17 cellular contexts compared by ENCODE assay signal in the genomic region with DNA sequence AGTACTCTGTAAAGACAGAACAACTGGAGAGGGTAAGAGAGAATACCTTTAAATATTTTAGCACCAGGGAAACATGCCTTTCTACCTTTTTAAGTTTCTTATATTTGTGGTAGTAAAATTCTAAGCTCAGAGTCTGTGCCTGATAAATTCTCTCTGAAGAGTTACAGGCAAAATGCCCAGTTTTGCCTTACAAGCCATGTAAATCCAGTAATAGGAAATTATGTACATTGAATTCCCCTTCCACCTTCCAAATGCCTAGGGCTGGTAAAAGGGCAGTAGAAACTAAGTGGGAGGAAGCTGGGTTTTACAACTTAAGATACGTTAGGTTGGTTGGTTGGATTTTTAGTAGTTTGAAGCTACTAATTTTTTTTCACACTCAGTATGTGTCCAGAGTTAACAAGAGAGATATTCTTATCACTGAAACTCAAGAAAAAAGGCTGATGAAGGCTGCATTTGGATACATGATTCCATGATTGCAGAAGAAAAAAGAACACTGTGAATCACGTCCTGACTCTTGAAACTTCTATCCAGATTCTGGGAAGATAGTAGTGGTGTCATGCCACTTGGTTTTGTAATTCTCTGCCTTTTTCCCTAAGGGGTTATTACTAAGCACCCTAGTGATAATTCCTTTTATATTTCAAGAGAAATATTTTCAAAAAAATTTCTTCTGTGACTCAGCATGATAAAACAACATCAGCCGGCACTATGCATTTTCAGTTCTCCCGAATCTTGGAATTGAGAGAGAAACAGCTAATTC. TPM values are rescaled to one million over a fixed set of nuclear protein-coding genes. Genes with fewer than 3 reads are reported as not detected.
DNase-seq lines count a peak whose midpoint lies in the region; ATAC-seq and TF ChIP-seq lines count a peak whose summit lies in the region.
"Had no signal": no experiment of that assay in that cellular context is flagged by ENCODE, and none has a peak within 500 bp of the region (broad histone marks: within the 10 kb centered on the region; RNA-seq: fewer than 3 reads in every experiment).

No MANE protein-coding gene starts in this region.

- BruUV-seq in A673 (replicated peaks; lab: Mats Ljungman, UMichigan): no TSS peak

- H3K4me1 ChIP-seq in A673 (ENCODE audit: insufficient read depth, low read length, poor library complexity, severe bottlenecking) (peaks cover 22% of the 10 kb centered on the region), foreskin keratinocyte (peaks cover 34% of the 10 kb centered on the region), upper lobe of right lung (no peaks in the 10 kb centered on the region)
- H3K4me1 ChIP-seq: BLaER1, pancreas had no signal

- TF ChIP-seq CTCF in A673 (conservative IDR thresholded peaks at IDR 0.05; ENCODE audit: low read depth, low read length) (no peak), foreskin keratinocyte (conservative IDR thresholded peaks at IDR 0.05) (no peak), upper lobe of right lung (IDR thresholded peaks at IDR 0.05) (no peak)

- POLR2A ChIA-PET in A673 (lab: Charles Lee; ENCODE audit: low non-redundant PET): no interaction called here

- CTCF ChIA-PET in A673 (lab: Charles Lee): no interaction called here

- H3K36me3 ChIP-seq in A673 (ENCODE audit: insufficient read depth, low read length, poor library complexity, severe bottlenecking) (peaks cover 7% of the 10 kb centered on the region), upper lobe of right lung (no peaks in the 10 kb centered on the region)
- H3K36me3 ChIP-seq: BLaER1, cardiac muscle cell, pancreas had no signal

- H3K4me3 ChIP-seq in A673 (ENCODE audit: low read depth, low read length, poor library complexity, severe bottlenecking) (no peak overlapping the region), upper lobe of right lung (no peak overlapping the region)
- H3K4me3 ChIP-seq: BLaER1, cardiac muscle cell, pancreas had no signal

- H3K27me3 ChIP-seq in A673 (replicated peaks; ENCODE audit: insufficient read depth, low read depth, low read length, poor library complexity) (no peaks in the 10 kb centered on the region), foreskin keratinocyte (no peaks in the 10 kb centered on the region), upper lobe of right lung (no peaks in the 10 kb centered on the region)
- H3K27me3 ChIP-seq: BLaER1, cardiac muscle cell, pancreas had no signal

- peaks cover 17% of the 10 kb centered on the region for H3K9me3 ChIP-seq in A673 (ENCODE audit: low read depth, low read length, poor library complexity, severe bottlenecking)
- no peaks in the 10 kb centered on the region for H3K9me3 ChIP-seq in upper lobe of right lung
- H3K9me3 ChIP-seq: BLaER1, pancreas had no signal

- DNase-seq in A673 (ENCODE audit: low spot score) (peak; percentile 53), HCEC 1CT (peak; percentile 84), amniotic stem cell (lab: John Stamatoyannopoulos, UW) (peak; percentile 60), foreskin keratinocyte (peak; percentile 79 to 94), NCI-H146 (lab: John Stamatoyannopoulos, UW) (no peak), upper lobe of right lung (no peak), GDM1 (lab: John Stamatoyannopoulos, UW) (no peak)
- no peak for DNase-seq in NK-92 treated with Interleukin-12 subunit alpha and Interleukin-12 subunit beta, amount 100 ng/mL, for 24 hours (lab: John Stamatoyannopoulos, UW)
- DNase-seq: activated CD4-positive, alpha-beta T cell treated with anti-CD3 and anti-CD28 coated beads for 4 hours; activated T-cell treated with anti-CD3 and anti-CD28 coated beads, Interleukin-2, amount 50 U/mL, for 72 hours; NCI-H2029; pancreas; stimulated activated CD4-positive, alpha-beta T cell treated with anti-CD3 and anti-CD28 coated beads, Interleukin-1b, Interleukin-23, amount 100 ng/mL, for 48 hours had no signal

- intact Hi-C loops in A673 (cut with micrococcal nuclease; ENCODE audit: unreplicated experiment): no loop called here
- intact Hi-C loops in upper lobe of right lung (cut with DNase I): no loop called here

- H3K27ac ChIP-seq in A673 (ENCODE audit: low read depth, low read length, poor library complexity, severe bottlenecking): peak overlapping the region; percentile 31
- H3K27ac ChIP-seq in foreskin keratinocyte: peak overlapping the region; percentile 87
- no peak overlapping the region for H3K27ac ChIP-seq in upper lobe of right lung
- H3K27ac ChIP-seq: BLaER1, cardiac muscle cell, pancreas had no signal

- ATAC-seq in foreskin keratinocyte (peak; percentile 89), upper lobe of right lung (no peak)
- ATAC-seq: activated T-cell treated with anti-CD3 and anti-CD28 coated beads, Interleukin-2, amount 50 U/mL, for 72 hours; HCT116 had no signal

RNA-seq across cellular contexts. Expression of a gene that starts 43.0 kb away (rescaled TPM):
- total RNA-seq in A673 (2021) (4.9 and 7.6 TPM in 2 replicates), foreskin keratinocyte (154 and 165 TPM in 2 replicates), upper lobe of right lung (1.3 TPM)
- polyA plus RNA-seq in foreskin keratinocyte: 32.7 and 42.9 TPM in 2 replicates
- total RNA-seq: cardiac muscle cell, G401 had no signal
- polyA plus RNA-seq: cardiac muscle cell had no signal

Comparison
In these comparisons a context has a peak if more than half of its experiments do, and no peak if none do; other contexts are left out.
1. DNase-seq: peak in A673 (single experiment), HCEC 1CT (single experiment), amniotic stem cell (single experiment) and foreskin keratinocyte (2 of 2); none in NCI-H146 (single experiment), NK-92 treated with Interleukin-12 subunit alpha and Interleukin-12 subunit beta, amount 100 ng/mL, for 24 hours (single experiment), upper lobe of right lung (single experiment) and GDM1 (single experiment).
2. RNA of a gene that starts 43.0 kb away (total RNA-seq): 154 to 165 TPM in foreskin keratinocyte; 4.9 to 7.6 TPM in A673 and 1.3 TPM in upper lobe of right lung (single experiment); every median in the first group is over 10 times any median in the second.